9 cellular contexts compared by ENCODE assay signal in the genomic region with DNA sequence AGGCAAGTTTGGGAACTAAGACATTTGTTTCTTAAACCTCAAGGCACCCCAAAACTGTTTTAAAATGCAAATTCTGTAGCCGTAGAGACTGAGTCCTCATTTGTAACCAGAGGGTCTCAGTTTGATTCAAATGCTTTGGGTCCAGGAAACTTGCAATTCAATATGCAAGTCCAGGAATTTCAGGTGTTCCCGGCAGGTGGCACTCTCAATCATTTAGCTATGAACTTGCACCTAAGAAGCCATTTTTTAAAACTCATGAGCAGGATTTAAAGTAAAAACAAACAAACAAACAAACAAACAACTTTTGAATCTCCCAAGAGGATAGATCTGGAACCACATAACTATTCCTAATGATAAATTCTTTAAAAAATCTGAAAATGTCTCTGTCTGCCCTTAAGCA. TPM values are rescaled to one million over a fixed set of nuclear protein-coding genes. Genes with fewer than 3 reads are reported as not detected.
DNase-seq lines count a peak whose midpoint lies in the region; FAIRE-seq and TF ChIP-seq lines count a peak whose summit lies in the region.
"Had no signal": no experiment of that assay in that cellular context is flagged by ENCODE, and none has a peak within 500 bp of the region (broad histone marks: within the 10 kb centered on the region; RNA-seq: fewer than 3 reads in every experiment).

No MANE protein-coding gene starts in this region.

- TF ChIP-seq CTCF in D721Med (IDR thresholded peaks at IDR 0.05; ENCODE audit: insufficient read depth, missing control alignments) (peak; percentile 50), GM20000 (IDR thresholded peaks at IDR 0.05; ENCODE audit: extremely low read depth, missing control alignments) (peak; percentile 33)

- peaks cover 12% of the 10 kb centered on the region for H3K4me1 Mint-ChIP-seq in activated T-helper 2 cell treated with anti-CD3 and anti-CD28 coated beads, Interferon-gamma antibody, Interleukin-2, Interleukin-4, amounts not matched to agents 10 μg/mL and 5 μg/mL and 100 μg/mL, durations not matched to agents 14 hours and 24 hours and 36 hours (ENCODE audit: low read depth)

- no peak overlapping the region for H3K27ac Mint-ChIP-seq in activated T-helper 2 cell treated with anti-CD3 and anti-CD28 coated beads, Interferon-gamma antibody, Interleukin-2, Interleukin-4, amounts not matched to agents 10 μg/mL and 5 μg/mL and 100 μg/mL, durations not matched to agents 14 hours and 24 hours and 36 hours

- DNase-seq in D721Med (ENCODE audit: insufficient read length, low spot score) (no peak), GM20000 (ENCODE audit: low spot score) (peak; percentile 31), SHP77 (lab: John Stamatoyannopoulos, UW) (peak; percentile 8 to 21), left kidney (ENCODE audit: low read depth, low spot score) (peak; percentile 54), midbrain (lab: John Stamatoyannopoulos, UW) (no peak)
- no peak for DNase-seq in activated T-helper 2 cell treated with anti-CD3 and anti-CD28 coated beads, Interferon-gamma antibody, Interleukin-2, Interleukin-4, amounts not matched to agents 10 μg/mL and 5 μg/mL and 100 μg/mL, durations not matched to agents 14 hours and 24 hours and 36 hours (ENCODE audit: low spot score)
- no peak for DNase-seq in stimulated activated naive CD4-positive, alpha-beta T cell (lab: John Stamatoyannopoulos, UW)
- DNase-seq: mesenchymal stem cell had no signal

- H3K36me3 Mint-ChIP-seq in activated T-helper 2 cell treated with anti-CD3 and anti-CD28 coated beads, Interferon-gamma antibody, Interleukin-2, Interleukin-4, amounts not matched to agents 10 μg/mL and 5 μg/mL and 100 μg/mL, durations not matched to agents 14 hours and 24 hours and 36 hours (ENCODE audit: low read depth) = no peaks in the 10 kb centered on the region

- no peak for FAIRE-seq in D721Med (lab: Jason Lieb, UNC)
- FAIRE-seq: colon had no signal

- no peaks in the 10 kb centered on the region for H3K9me3 Mint-ChIP-seq in activated T-helper 2 cell treated with anti-CD3 and anti-CD28 coated beads, Interferon-gamma antibody, Interleukin-2, Interleukin-4, amounts not matched to agents 10 μg/mL and 5 μg/mL and 100 μg/mL, durations not matched to agents 14 hours and 24 hours and 36 hours

- H3K4me3 Mint-ChIP-seq in activated T-helper 2 cell treated with anti-CD3 and anti-CD28 coated beads, Interferon-gamma antibody, Interleukin-2, Interleukin-4, amounts not matched to agents 10 μg/mL and 5 μg/mL and 100 μg/mL, durations not matched to agents 14 hours and 24 hours and 36 hours (ENCODE audit: low read depth) = no peak overlapping the region

- intact Hi-C loops in activated T-helper 2 cell treated with anti-CD3 and anti-CD28 coated beads, Interferon-gamma antibody, Interleukin-2, Interleukin-4, amounts not matched to agents 10 μg/mL and 5 μg/mL and 100 μg/mL, durations not matched to agents 14 hours and 24 hours and 36 hours (cut with micrococcal nuclease) = loop anchor here (1.0 kb wide), 1 partner anchor 102 kb away; no protein-coding TSS in a partner anchor

- peaks cover 22% of the 10 kb centered on the region for H3K27me3 Mint-ChIP-seq in activated T-helper 2 cell treated with anti-CD3 and anti-CD28 coated beads, Interferon-gamma antibody, Interleukin-2, Interleukin-4, amounts not matched to agents 10 μg/mL and 5 μg/mL and 100 μg/mL, durations not matched to agents 14 hours and 24 hours and 36 hours (ENCODE audit: low read depth)

RNA-seq across cellular contexts. Expression of gene ABTB2, which starts 8.7 kb away (rescaled TPM):
- 32.9 and 33.1 TPM in 2 replicates for total RNA-seq in activated T-helper 2 cell treated with anti-CD3 and anti-CD28 coated beads, Interferon-gamma antibody, Interleukin-2, Interleukin-4, amounts not matched to agents 10 μg/mL and 5 μg/mL and 100 μg/mL, durations not matched to agents 14 hours and 24 hours and 36 hours

Comparison
In these comparisons a context has a peak if more than half of its experiments do, and no peak if none do; other contexts are left out.
1. DNase-seq: peak in GM20000 (single experiment), SHP77 (2 of 2) and left kidney (single experiment); none in D721Med (single experiment), activated T-helper 2 cell treated with anti-CD3 and anti-CD28 coated beads, Interferon-gamma antibody, Interleukin-2, Interleukin-4, amounts not matched to agents 10 μg/mL and 5 μg/mL and 100 μg/mL, durations not matched to agents 14 hours and 24 hours and 36 hours (single experiment), stimulated activated naive CD4-positive, alpha-beta T cell (0 of 6) and midbrain (single experiment).